In the genomic region with DNA sequence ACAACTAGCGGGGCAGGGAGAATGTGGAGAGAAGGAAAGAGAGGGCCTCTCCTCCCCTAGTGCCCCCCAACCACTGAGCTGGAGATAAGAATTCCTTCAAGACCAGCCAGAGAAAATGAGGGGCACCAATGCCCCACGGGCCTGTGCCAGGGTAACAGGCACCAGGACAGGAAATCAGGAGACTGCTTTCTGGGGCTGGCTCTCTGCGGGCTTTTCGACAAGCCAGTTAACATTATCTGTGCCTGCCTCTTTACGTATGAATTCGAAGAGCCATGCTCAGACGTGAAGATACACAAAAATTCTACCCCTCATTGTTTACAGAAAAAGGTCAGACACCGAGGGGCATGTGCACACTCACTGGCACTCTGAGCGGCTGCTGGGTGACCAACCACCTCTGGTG, we compare ENCODE assay signal across 8 cellular contexts. TPM values are rescaled to one million over a fixed set of nuclear protein-coding genes. Genes with fewer than 3 reads are reported as not detected.
DNase-seq lines count a peak whose midpoint lies in the region; ATAC-seq, FAIRE-seq and TF ChIP-seq lines count a peak whose summit lies in the region.

No MANE protein-coding gene starts in this region.

- peaks cover 90% of the 10 kb centered on the region for H3K79me2 ChIP-seq in hepatocyte

- peaks cover 14% of the 10 kb centered on the region for H4K20me1 ChIP-seq in hepatocyte (ENCODE audit: insufficient read depth, poor library complexity, severe bottlenecking)

- H3K36me3 ChIP-seq in HEK293 (ENCODE audit: control insufficient read depth in 2 of 2, insufficient read depth in 1 of 2, low read length in 2 of 2) (peaks cover 20 to 79% of the 10 kb centered on the region in 2 experiments), hepatocyte (replicated peaks; ENCODE audit: insufficient read depth, low read depth) (no peaks in the 10 kb centered on the region), small intestine (ENCODE audit: control insufficient read depth in 2 of 2, insufficient read depth in 2 of 2, low read length in 2 of 2) (peaks cover 4 to 12% of the 10 kb centered on the region in 2 donors)

- intact Hi-C loops in activated B cell treated with CpG ODN at 0.5 μM for 24 hours (cut with micrococcal nuclease): no loop called here

- H3K4me3 Mint-ChIP-seq in activated B cell treated with CpG ODN at 0.5 μM for 24 hours: no peak overlapping the region

- 79% methylated on average over 9 of the region's 9 CpGs for WGBS in hepatocyte (ENCODE audit: low lambda C conversion rate, missing lambda C conversion rate)
- 61 to 84% (median 68%) methylated on average over 9 of the region's 9 CpGs for WGBS in small intestine, 3 donors

- peak overlapping the region; percentile 26; the same call in 1 of the 2 replicates for H3K27ac ChIP-seq in HEK293 (ENCODE audit: extremely low read depth, low read depth, low read length)
- H3K27ac ChIP-seq in hepatocyte: peak overlapping the region; percentile 97
- H3K27ac ChIP-seq in small intestine (ENCODE audit: low read depth in 1 of 2, low read length in 1 of 2): peak overlapping the region; percentile 45 to 90

- POLR2A ChIA-PET in HEK293 (lab: Yijun Ruan, JAX) (interaction anchor here (0.7 to 1.2 kb wide), 2 partner anchors 8 to 53 kb away, joined by 3 to 6 read pairs; a partner anchor contains a TSS), activated B cell treated with CpG ODN at 0.5 μM for 24 hours (lab: Charles Lee) (interaction anchor here (0.7 to 1.1 kb wide), 3 partner anchors 21 to 52 kb away, joined by 3 to 4 read pairs (median 3); a partner anchor contains a TSS)

- CTCF ChIA-PET in HEK293 (lab: Yijun Ruan, JAX): interaction anchor here (0.6 to 5.7 kb wide), 4 partner anchors 16 to 133 kb away, joined by 3 to 57 read pairs (median 5); no protein-coding TSS in a partner anchor
- CTCF ChIA-PET in activated B cell treated with CpG ODN at 0.5 μM for 24 hours (lab: Charles Lee): interaction anchor here (0.9 to 1.5 kb wide), 3 partner anchors 32 to 136 kb away, joined by 3 to 4 read pairs (median 3); no protein-coding TSS in a partner anchor

- ATAC-seq in activated B cell treated with CpG ODN at 0.5 μM for 24 hours (ENCODE audit: low read depth): no peak

- no peaks in the 10 kb centered on the region for H3K27me3 ChIP-seq in hepatocyte
- no peaks in the 10 kb centered on the region for H3K27me3 ChIP-seq in small intestine (ENCODE audit: control insufficient read depth in 2 of 2, insufficient read depth in 2 of 2, low read length in 2 of 2)

- H3K4me1 Mint-ChIP-seq in activated B cell treated with CpG ODN at 0.5 μM for 24 hours: peaks cover 90% of the 10 kb centered on the region

- no peaks in the 10 kb centered on the region for H3K9me3 Mint-ChIP-seq in activated B cell treated with CpG ODN at 0.5 μM for 24 hours

- peak overlapping the region; percentile 33 for H3K4me2 ChIP-seq in hepatocyte

- FAIRE-seq in small intestine (lab: Jason Lieb, UNC): no peak

- peaks cover 84% of the 10 kb centered on the region for H3K36me3 Mint-ChIP-seq in activated B cell treated with CpG ODN at 0.5 μM for 24 hours (ENCODE audit: low read depth)

- no peaks in the 10 kb centered on the region for H3K9me3 ChIP-seq in HEK293 (ENCODE audit: control insufficient read depth, insufficient read depth, low read depth, low read length)
- no peaks in the 10 kb centered on the region for H3K9me3 ChIP-seq in hepatocyte (ENCODE audit: low read depth)
- no peaks in the 10 kb centered on the region for H3K9me3 ChIP-seq in small intestine (ENCODE audit: control insufficient read depth, low read depth)

- in situ Hi-C loops in KBM-7 (cut with MboI; ENCODE audit: low pct_unique_long_range_greater_than_20kb, low sequenced_read_pairs): no loop called here

- no peak overlapping the region for H3K4me3 ChIP-seq in HEK293 (ENCODE audit: low read depth, low read length)
- no peak overlapping the region for H3K4me3 ChIP-seq in hepatocyte
- no peak overlapping the region for H3K4me3 ChIP-seq in small intestine (ENCODE audit: low read depth in 1 of 2, low read length in 2 of 2)

- no peaks in the 10 kb centered on the region for H3K9me2 ChIP-seq in hepatocyte (replicated peaks; ENCODE audit: insufficient read depth)

- no peak for TF ChIP-seq CTCF in HEK293 (tag by site-specific recombination; IDR thresholded peaks at IDR 0.05)
- TF ChIP-seq CTCF in activated B cell treated with CpG ODN at 0.5 μM for 24 hours (IDR thresholded peaks at IDR 0.05): no peak
- no peak for TF ChIP-seq CTCF in hepatocyte (IDR thresholded peaks at IDR 0.05; ENCODE audit: poor library complexity)

- peak overlapping the region; percentile 99 for H3K27ac Mint-ChIP-seq in activated B cell treated with CpG ODN at 0.5 μM for 24 hours

- H3K27me3 Mint-ChIP-seq in activated B cell treated with CpG ODN at 0.5 μM for 24 hours: no peaks in the 10 kb centered on the region

- DNase-seq in activated B cell treated with CpG ODN at 0.5 μM for 24 hours (no peak), hepatocyte (ENCODE audit: low spot score) (no peak), small intestine (no peak), HCEC 1CT (no peak), SHP77 treated with DMSO at 0.1 percent for 48 hours (lab: John Stamatoyannopoulos, UW) (no peak), KBM-7 (no peak), iPS-NIHi11 (ENCODE audit: low spot score) (no peak)

- no peak overlapping the region for H2AFZ ChIP-seq in hepatocyte

- H3K4me1 ChIP-seq in HEK293 (ENCODE audit: control insufficient read depth, insufficient read depth, low read length) (peaks cover 27% of the 10 kb centered on the region), hepatocyte (ENCODE audit: insufficient read depth) (peaks cover 49% of the 10 kb centered on the region), small intestine (ENCODE audit: control insufficient read depth in 2 of 2, insufficient read depth in 1 of 2, low read depth in 1 of 2, low read length in 1 of 2) (peaks cover 0 to 6% of the 10 kb centered on the region in 2 donors)

TF ChIP-seq in HEK293, 187 proteins besides CTCF, POLR2A, EP300 and RAD21:
- TF ChIP-seq ZFHX2 (tag by site-specific recombination; conservative IDR thresholded peaks at IDR 0.05) (no peak), WT1 (tag by site-specific recombination; IDR thresholded peaks at IDR 0.05) (no peak), ZNF416 (tag by site-specific recombination; IDR thresholded peaks at IDR 0.05) (no peak), ZNF248 (tag by site-specific recombination; IDR thresholded peaks at IDR 0.05) (no peak), ZIC2 (tag by site-specific recombination; IDR thresholded peaks at IDR 0.05) (no peak), ZFP41 (tag by site-specific recombination; IDR thresholded peaks at IDR 0.05; ENCODE audit: borderline replicate concordance) (no peak), MZF1 (tag by site-specific recombination; IDR thresholded peaks at IDR 0.05; ENCODE audit: borderline replicate concordance) (no peak), ZFP37 (tag by site-specific recombination; IDR thresholded peaks at IDR 0.05) (no peak)
- TF ChIP-seq, protein P1, sequence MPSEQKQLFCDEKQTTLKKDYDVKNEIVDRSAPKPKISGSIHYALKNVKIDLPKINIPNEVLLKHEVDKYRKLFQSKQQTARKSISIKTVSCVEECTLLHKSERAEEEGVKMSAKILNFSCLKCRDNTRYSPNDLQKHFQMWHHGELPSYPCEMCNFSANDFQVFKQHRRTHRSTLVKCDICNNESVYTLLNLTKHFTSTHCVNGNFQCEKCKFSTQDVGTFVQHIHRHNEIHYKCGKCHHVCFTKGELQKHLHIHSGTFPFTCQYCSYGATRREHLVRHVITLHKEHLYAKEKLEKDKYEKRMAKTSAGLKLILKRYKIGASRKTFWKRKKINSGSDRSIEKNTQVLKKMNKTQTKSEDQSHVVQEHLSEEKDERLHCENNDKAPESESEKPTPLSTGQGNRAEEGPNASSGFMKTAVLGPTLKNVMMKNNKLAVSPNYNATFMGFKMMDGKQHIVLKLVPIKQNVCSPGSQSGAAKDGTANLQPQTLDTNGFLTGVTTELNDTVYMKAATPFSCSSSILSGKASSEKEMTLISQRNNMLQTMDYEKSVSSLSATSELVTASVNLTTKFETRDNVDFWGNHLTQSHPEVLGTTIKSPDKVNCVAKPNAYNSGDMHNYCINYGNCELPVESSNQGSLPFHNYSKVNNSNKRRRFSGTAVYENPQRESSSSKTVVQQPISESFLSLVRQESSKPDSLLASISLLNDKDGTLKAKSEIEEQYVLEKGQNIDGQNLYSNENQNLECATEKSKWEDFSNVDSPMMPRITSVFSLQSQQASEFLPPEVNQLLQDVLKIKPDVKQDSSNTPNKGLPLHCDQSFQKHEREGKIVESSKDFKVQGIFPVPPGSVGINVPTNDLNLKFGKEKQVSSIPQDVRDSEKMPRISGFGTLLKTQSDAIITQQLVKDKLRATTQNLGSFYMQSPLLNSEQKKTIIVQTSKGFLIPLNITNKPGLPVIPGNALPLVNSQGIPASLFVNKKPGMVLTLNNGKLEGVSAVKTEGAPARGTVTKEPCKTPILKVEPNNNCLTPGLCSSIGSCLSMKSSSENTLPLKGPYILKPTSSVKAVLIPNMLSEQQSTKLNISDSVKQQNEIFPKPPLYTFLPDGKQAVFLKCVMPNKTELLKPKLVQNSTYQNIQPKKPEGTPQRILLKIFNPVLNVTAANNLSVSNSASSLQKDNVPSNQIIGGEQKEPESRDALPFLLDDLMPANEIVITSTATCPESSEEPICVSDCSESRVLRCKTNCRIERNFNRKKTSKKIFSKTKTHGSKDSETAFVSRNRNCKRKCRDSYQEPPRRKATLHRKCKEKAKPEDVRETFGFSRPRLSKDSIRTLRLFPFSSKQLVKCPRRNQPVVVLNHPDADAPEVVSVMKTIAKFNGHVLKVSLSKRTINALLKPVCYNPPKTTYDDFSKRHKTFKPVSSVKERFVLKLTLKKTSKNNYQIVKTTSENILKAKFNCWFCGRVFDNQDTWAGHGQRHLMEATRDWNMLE (tag by site-specific recombination; conservative IDR thresholded peaks at IDR 0.05; ENCODE audit: low read depth): no peak

RNA-seq across cellular contexts. Expression of a gene that starts 52.1 kb away (rescaled TPM):
- total RNA-seq in activated B cell treated with CpG ODN at 0.5 μM for 24 hours (714 and 755 TPM in 2 replicates), hepatocyte (149 and 188 TPM in 2 replicates)
- polyA plus RNA-seq in hepatocyte (125 and 140 TPM in 2 replicates), small intestine (100 to 1,000 TPM in 2 of 3 donors, 10 to 100 TPM in 1; 95.4 to 156 (median 130) TPM)

Comparison
In these comparisons a context has a peak if more than half of its experiments do, and no peak if none do; other contexts are left out.
1. H3K27ac ChIP-seq: peak in every context shown above with its lines; median percentile 97 in hepatocyte; 68 in small intestine; 26 in HEK293.